Comparison of ENCODE assay signal across 22 cellular contexts in genomic region chr5:153813871-153814270, GRCh38.
DNase-seq lines count a peak whose midpoint lies in the region; ATAC-seq and TF ChIP-seq lines count a peak whose summit lies in the region.
"Had no signal": no experiment of that assay in that cellular context is flagged by ENCODE, and none has a peak within 500 bp of the region (broad histone marks: within the 10 kb centered on the region; RNA-seq: fewer than 3 reads in every experiment).

No MANE protein-coding gene starts in this region.

- no peaks in the 10 kb centered on the region for H3K36me3 Mint-ChIP-seq in activated T-cell treated with anti-CD3 and anti-CD28 coated beads, Interleukin-2, amount 50 U/mL, for 24 hours (ENCODE audit: low read depth)
- H3K36me3 Mint-ChIP-seq: CD4-positive, CD25-positive, alpha-beta regulatory T cell had no signal

- no peak overlapping the region for H3K14ac ChIP-seq in mesenchymal stem cell (ENCODE audit: low read length in 2 of 2)

- H3K18ac ChIP-seq in mesenchymal stem cell (ENCODE audit: low read depth in 1 of 2, low read length in 2 of 2): no peak overlapping the region

- H4K8ac ChIP-seq in mesenchymal stem cell (ENCODE audit: low read length): no peak overlapping the region

- in situ Hi-C loops in gastrocnemius medialis (cut with MboI; ENCODE audit: low sequenced_read_pairs in 4 of 4): no loop called here

- H3K36me3 ChIP-seq in mesenchymal stem cell (ENCODE audit: control insufficient read depth in 1 of 2, insufficient read depth in 2 of 2, low read depth in 1 of 2, low read length in 2 of 2) (no peaks in the 10 kb centered on the region), gastrocnemius medialis (no peaks in the 10 kb centered on the region)
- H3K36me3 ChIP-seq: BLaER1 had no signal

- H3K9ac ChIP-seq in mesenchymal stem cell (ENCODE audit: low read length): no peak overlapping the region
- H3K9ac ChIP-seq: BLaER1 had no signal

- TF ChIP-seq CTCF in gastrocnemius medialis (IDR thresholded peaks at IDR 0.05 in 4 of 5, conservative IDR thresholded peaks at IDR 0.05 in 1 of 5): no peak

- H3K4me3 ChIP-seq in mesenchymal stem cell (ENCODE audit: insufficient read depth in 1 of 2, low read depth in 1 of 2, low read length in 2 of 2) (no peak overlapping the region), gastrocnemius medialis (no peak overlapping the region)
- H3K4me3 ChIP-seq: BLaER1 had no signal

- no peak overlapping the region for H2BK12ac ChIP-seq in mesenchymal stem cell (ENCODE audit: low read length in 2 of 2)

- no peaks in the 10 kb centered on the region for H3K9me3 ChIP-seq in mesenchymal stem cell (ENCODE audit: control insufficient read depth, low read length)
- H3K9me3 ChIP-seq in gastrocnemius medialis: no peaks in the 10 kb centered on the region
- H3K9me3 ChIP-seq: BLaER1 had no signal

- H3K27me3 ChIP-seq in mesenchymal stem cell (ENCODE audit: control insufficient read depth in 1 of 2, insufficient read depth in 1 of 2, low read length in 2 of 2) (no peaks in the 10 kb centered on the region), gastrocnemius medialis (no peaks in the 10 kb centered on the region)
- H3K27me3 ChIP-seq: BLaER1 had no signal

- no peak overlapping the region for H2BK120ac ChIP-seq in mesenchymal stem cell (ENCODE audit: low read depth, low read length)

- no peaks in the 10 kb centered on the region for H3K27me3 Mint-ChIP-seq in activated T-cell treated with anti-CD3 and anti-CD28 coated beads, Interleukin-2, amount 50 U/mL, for 24 hours
- H3K27me3 Mint-ChIP-seq: CD4-positive, CD25-positive, alpha-beta regulatory T cell had no signal

- intact Hi-C loops in gastrocnemius medialis (cut with DNase I; ENCODE audit: low total_unique reads): no loop called here

- H2BK15ac ChIP-seq in mesenchymal stem cell (ENCODE audit: low read depth, poor library complexity, severe bottlenecking): no peak overlapping the region

- no peak overlapping the region for H2AK5ac ChIP-seq in mesenchymal stem cell (ENCODE audit: low read length, severe bottlenecking)

- H3K4me3 Mint-ChIP-seq in activated T-cell treated with anti-CD3 and anti-CD28 coated beads, Interleukin-2, amount 50 U/mL, for 24 hours: no peak overlapping the region
- H3K4me3 Mint-ChIP-seq: CD4-positive, CD25-positive, alpha-beta regulatory T cell had no signal

- H4K91ac ChIP-seq in mesenchymal stem cell (ENCODE audit: low read length): no peak overlapping the region

- no peaks in the 10 kb centered on the region for H3K79me1 ChIP-seq in mesenchymal stem cell (replicated peaks; ENCODE audit: low read length, poor library complexity, severe bottlenecking)

- H3K4me1 Mint-ChIP-seq in activated T-cell treated with anti-CD3 and anti-CD28 coated beads, Interleukin-2, amount 50 U/mL, for 24 hours (ENCODE audit: low read depth): no peaks in the 10 kb centered on the region
- H3K4me1 Mint-ChIP-seq: CD4-positive, CD25-positive, alpha-beta regulatory T cell had no signal

- ATAC-seq in gastrocnemius medialis: no peak
- ATAC-seq: Panc1 had no signal

- no peak overlapping the region for H2BK5ac ChIP-seq in mesenchymal stem cell (ENCODE audit: low read depth, low read length, poor library complexity, severe bottlenecking)

- H3K27ac ChIP-seq in mesenchymal stem cell (ENCODE audit: low read length, poor library complexity, severe bottlenecking) (no peak overlapping the region), gastrocnemius medialis (no peak overlapping the region)
- H3K27ac ChIP-seq: 22Rv1, BLaER1, RWPE1 had no signal

- H3K4me2 ChIP-seq in mesenchymal stem cell (ENCODE audit: low read length, poor library complexity, severe bottlenecking): no peak overlapping the region
- H3K4me2 ChIP-seq: BLaER1 had no signal

- no peak overlapping the region for H3K23ac ChIP-seq in mesenchymal stem cell (ENCODE audit: low read length in 2 of 2)

- DNase-seq in AG08395 (ENCODE audit: low spot score) (peak; percentile 65), GM04504 (ENCODE audit: low read depth) (peak; percentile 9), amniotic epithelial cell (ENCODE audit: low read depth) (peak; percentile 63), mesenchymal stem cell (peak; percentile 20), gastrocnemius medialis (no peak), DMS53 treated with DMSO at 0.1 percent for 48 hours (lab: John Stamatoyannopoulos, UW; ENCODE audit: unreplicated experiment) (no peak), NK-92 (lab: John Stamatoyannopoulos, UW; ENCODE audit: unreplicated experiment) (no peak)
- no peak for DNase-seq in activated T-cell treated with anti-CD3 and anti-CD28 coated beads, Interleukin-2, amount 50 U/mL, for 24 hours
- DNase-seq: CD4-positive, CD25-positive, alpha-beta regulatory T cell; DMS153; NCI-H1092 treated with DMSO at 0.1 percent for 48 hours; NCI-H1436 treated with DMSO at 0.1 percent for 48 hours; NCI-H1930; NCI-H2107; NCI-H446 treated with DMSO at 0.1 percent for 48 hours; NCI-H526; NCI-H82; SHP77 treated with DMSO at 0.1 percent for 48 hours had no signal

- H2AFZ ChIP-seq in mesenchymal stem cell (ENCODE audit: low read depth, low read length): no peak overlapping the region

- WGBS in mesenchymal stem cell: 69% methylated on average over 3 of the region's 4 CpGs

- TF ChIP-seq POLR2A in gastrocnemius medialis (IDR thresholded peaks at IDR 0.05): no peak

- no peak overlapping the region for H3K4ac ChIP-seq in mesenchymal stem cell (ENCODE audit: low read depth in 1 of 2, low read length in 2 of 2)

- no peak overlapping the region for H3K27ac Mint-ChIP-seq in activated T-cell treated with anti-CD3 and anti-CD28 coated beads, Interleukin-2, amount 50 U/mL, for 24 hours
- H3K27ac Mint-ChIP-seq: CD4-positive, CD25-positive, alpha-beta regulatory T cell had no signal

- H3K4me1 ChIP-seq in mesenchymal stem cell (ENCODE audit: control insufficient read depth, insufficient read depth, low read depth, low read length) (peaks cover 1% of the 10 kb centered on the region), gastrocnemius medialis (no peaks in the 10 kb centered on the region)
- H3K4me1 ChIP-seq: BLaER1 had no signal

- H3K9me3 Mint-ChIP-seq in activated T-cell treated with anti-CD3 and anti-CD28 coated beads, Interleukin-2, amount 50 U/mL, for 24 hours: no peaks in the 10 kb centered on the region

Comparison
In these comparisons a context has a peak if more than half of its experiments do, and no peak if none do; other contexts are left out.
1. DNase-seq: peak in AG08395 (single experiment), GM04504 (single experiment), amniotic epithelial cell (single experiment) and mesenchymal stem cell (single experiment); none in gastrocnemius medialis (0 of 2), DMS53 treated with DMSO at 0.1 percent for 48 hours (single experiment), NK-92 (single experiment) and activated T-cell treated with anti-CD3 and anti-CD28 coated beads, Interleukin-2, amount 50 U/mL, for 24 hours (single experiment).